ENCODE assay signal across 1 cellular context in the genomic region with DNA sequence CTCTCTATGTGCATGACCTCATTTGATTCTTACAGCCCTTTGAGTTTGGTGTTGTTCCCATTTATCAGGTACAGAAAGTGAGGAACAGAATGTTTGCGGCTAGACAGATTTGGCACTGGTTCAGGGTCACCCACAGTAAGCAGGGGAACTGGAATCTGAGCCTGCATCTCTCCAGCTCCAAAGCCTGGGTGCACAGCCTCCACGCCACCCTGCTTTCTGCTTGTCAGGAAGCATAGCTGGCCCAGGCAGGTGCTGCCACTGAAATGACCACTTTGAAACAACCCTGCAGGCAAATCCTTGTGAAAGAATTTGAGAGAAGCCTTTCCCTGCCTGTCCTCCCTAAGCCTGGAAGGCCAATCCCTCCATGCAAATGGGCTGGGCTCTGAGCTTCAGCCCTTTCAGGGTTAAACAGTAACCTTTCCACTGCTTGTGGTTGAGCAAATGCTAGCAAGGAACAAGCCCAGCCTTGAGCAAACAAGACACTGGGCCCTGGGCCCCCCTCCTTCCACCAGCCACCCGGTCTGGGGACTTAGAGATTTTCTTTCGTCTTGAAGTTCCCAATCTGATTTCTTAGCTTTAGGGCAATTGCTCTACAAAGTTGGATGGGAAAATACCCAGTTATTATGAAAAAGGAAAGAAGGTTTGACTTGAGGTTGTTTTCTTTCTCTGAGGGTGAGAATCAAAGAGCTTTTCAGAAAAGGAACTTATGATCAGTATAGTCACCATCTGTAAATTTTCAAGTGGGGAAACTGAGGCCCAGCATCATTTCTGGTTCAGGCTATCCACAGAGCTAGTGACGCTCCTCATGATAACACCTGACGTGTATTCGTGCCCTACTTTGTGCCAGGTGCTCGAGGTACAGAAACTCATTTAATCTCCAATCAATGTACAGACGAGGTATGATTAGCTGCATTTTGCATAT.
TF ChIP-seq lines count a peak whose summit lies in the region.

No MANE protein-coding gene starts in this region.

TF ChIP-seq in HepG2, 621 proteins besides CTCF, POLR2A, EP300 and RAD21 (continued from another document):
- TF ChIP-seq, protein P1, sequence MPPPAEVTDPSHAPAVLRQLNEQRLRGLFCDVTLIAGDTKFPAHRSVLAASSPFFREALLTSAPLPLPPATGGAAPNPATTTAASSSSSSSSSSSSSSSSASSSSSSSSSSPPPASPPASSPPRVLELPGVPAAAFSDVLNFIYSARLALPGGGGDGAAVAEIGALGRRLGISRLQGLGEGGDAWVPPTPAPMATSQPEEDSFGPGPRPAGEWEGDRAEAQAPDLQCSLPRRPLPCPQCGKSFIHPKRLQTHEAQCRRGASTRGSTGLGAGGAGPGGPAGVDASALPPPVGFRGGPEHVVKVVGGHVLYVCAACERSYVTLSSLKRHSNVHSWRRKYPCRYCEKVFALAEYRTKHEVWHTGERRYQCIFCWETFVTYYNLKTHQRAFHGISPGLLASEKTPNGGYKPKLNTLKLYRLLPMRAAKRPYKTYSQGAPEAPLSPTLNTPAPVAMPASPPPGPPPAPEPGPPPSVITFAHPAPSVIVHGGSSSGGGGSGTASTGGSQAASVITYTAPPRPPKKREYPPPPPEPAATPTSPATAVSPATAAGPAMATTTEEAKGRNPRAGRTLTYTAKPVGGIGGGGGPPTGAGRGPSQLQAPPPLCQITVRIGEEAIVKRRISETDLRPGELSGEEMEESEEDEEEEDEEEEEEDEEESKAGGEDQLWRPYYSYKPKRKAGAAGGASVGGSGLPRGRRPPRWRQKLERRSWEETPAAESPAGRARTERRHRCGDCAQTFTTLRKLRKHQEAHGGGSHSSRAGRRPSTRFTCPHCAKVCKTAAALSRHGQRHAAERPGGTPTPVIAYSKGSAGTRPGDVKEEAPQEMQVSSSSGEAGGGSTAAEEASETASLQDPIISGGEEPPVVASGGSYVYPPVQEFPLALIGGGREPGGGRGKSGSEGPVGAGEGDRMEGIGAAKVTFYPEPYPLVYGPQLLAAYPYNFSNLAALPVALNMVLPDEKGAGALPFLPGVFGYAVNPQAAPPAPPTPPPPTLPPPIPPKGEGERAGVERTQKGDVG (CRISPR knock-in tag; IDR thresholded peaks at IDR 0.05; ENCODE audit: borderline replicate concordance), result no peak
- TF ChIP-seq ZSCAN29 (CRISPR knock-in tag; conservative IDR thresholded peaks at IDR 0.05), result no peak
- peak; percentile 94 for TF ChIP-seq ZNF775 (CRISPR knock-in tag; IDR thresholded peaks at IDR 0.05; ENCODE audit: borderline replicate concordance)
- TF ChIP-seq, protein P2, sequence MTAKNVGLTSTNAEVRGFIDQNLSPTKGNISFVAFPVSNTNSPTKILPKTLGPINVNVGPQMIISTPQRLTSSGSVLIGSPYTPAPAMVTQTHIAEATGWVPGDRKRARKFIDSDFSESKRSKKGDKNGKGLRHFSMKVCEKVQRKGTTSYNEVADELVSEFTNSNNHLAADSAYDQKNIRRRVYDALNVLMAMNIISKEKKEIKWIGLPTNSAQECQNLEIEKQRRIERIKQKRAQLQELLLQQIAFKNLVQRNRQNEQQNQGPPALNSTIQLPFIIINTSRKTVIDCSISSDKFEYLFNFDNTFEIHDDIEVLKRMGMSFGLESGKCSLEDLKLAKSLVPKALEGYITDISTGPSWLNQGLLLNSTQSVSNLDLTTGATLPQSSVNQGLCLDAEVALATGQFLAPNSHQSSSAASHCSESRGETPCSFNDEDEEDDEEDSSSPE (CRISPR knock-in tag; IDR thresholded peaks at IDR 0.05), result 0 out of 2 replicates have a peak, but pooled peaks have one; percentile 11
- no peak for TF ChIP-seq ZNF121 (CRISPR knock-in tag; IDR thresholded peaks at IDR 0.05)
- TF ChIP-seq SIN3B (IDR thresholded peaks at IDR 0.05; ENCODE audit: low read length), result no peak
- no peak for TF ChIP-seq ZNF703 (CRISPR knock-in tag; IDR thresholded peaks at IDR 0.05; ENCODE audit: borderline replicate concordance)
- peak; percentile 64; the same call in 1 of the 2 replicates for TF ChIP-seq PITX1 (CRISPR knock-in tag; IDR thresholded peaks at IDR 0.05)
- TF ChIP-seq, protein P3, sequence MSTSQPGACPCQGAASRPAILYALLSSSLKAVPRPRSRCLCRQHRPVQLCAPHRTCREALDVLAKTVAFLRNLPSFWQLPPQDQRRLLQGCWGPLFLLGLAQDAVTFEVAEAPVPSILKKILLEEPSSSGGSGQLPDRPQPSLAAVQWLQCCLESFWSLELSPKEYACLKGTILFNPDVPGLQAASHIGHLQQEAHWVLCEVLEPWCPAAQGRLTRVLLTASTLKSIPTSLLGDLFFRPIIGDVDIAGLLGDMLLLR (CRISPR knock-in tag; IDR thresholded peaks at IDR 0.05), result no peak
- no peak for TF ChIP-seq POLR2AphosphoS2 (IDR thresholded peaks at IDR 0.05; ENCODE audit: low read depth, low read length)
- TF ChIP-seq ZNF331 (CRISPR knock-in tag; IDR thresholded peaks at IDR 0.05), result peak; percentile 74
- peak; percentile 63; the same call in 1 of the 2 replicates for TF ChIP-seq ISL2 (CRISPR knock-in tag; IDR thresholded peaks at IDR 0.05)
- TF ChIP-seq, protein P4, sequence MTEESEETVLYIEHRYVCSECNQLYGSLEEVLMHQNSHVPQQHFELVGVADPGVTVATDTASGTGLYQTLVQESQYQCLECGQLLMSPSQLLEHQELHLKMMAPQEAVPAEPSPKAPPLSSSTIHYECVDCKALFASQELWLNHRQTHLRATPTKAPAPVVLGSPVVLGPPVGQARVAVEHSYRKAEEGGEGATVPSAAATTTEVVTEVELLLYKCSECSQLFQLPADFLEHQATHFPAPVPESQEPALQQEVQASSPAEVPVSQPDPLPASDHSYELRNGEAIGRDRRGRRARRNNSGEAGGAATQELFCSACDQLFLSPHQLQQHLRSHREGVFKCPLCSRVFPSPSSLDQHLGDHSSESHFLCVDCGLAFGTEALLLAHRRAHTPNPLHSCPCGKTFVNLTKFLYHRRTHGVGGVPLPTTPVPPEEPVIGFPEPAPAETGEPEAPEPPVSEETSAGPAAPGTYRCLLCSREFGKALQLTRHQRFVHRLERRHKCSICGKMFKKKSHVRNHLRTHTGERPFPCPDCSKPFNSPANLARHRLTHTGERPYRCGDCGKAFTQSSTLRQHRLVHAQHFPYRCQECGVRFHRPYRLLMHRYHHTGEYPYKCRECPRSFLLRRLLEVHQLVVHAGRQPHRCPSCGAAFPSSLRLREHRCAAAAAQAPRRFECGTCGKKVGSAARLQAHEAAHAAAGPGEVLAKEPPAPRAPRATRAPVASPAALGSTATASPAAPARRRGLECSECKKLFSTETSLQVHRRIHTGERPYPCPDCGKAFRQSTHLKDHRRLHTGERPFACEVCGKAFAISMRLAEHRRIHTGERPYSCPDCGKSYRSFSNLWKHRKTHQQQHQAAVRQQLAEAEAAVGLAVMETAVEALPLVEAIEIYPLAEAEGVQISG (CRISPR knock-in tag; IDR thresholded peaks at IDR 0.05), result peak; percentile 66
- TF ChIP-seq ZNF879 (CRISPR knock-in tag; IDR thresholded peaks at IDR 0.05), result no peak
- TF ChIP-seq, protein P5, sequence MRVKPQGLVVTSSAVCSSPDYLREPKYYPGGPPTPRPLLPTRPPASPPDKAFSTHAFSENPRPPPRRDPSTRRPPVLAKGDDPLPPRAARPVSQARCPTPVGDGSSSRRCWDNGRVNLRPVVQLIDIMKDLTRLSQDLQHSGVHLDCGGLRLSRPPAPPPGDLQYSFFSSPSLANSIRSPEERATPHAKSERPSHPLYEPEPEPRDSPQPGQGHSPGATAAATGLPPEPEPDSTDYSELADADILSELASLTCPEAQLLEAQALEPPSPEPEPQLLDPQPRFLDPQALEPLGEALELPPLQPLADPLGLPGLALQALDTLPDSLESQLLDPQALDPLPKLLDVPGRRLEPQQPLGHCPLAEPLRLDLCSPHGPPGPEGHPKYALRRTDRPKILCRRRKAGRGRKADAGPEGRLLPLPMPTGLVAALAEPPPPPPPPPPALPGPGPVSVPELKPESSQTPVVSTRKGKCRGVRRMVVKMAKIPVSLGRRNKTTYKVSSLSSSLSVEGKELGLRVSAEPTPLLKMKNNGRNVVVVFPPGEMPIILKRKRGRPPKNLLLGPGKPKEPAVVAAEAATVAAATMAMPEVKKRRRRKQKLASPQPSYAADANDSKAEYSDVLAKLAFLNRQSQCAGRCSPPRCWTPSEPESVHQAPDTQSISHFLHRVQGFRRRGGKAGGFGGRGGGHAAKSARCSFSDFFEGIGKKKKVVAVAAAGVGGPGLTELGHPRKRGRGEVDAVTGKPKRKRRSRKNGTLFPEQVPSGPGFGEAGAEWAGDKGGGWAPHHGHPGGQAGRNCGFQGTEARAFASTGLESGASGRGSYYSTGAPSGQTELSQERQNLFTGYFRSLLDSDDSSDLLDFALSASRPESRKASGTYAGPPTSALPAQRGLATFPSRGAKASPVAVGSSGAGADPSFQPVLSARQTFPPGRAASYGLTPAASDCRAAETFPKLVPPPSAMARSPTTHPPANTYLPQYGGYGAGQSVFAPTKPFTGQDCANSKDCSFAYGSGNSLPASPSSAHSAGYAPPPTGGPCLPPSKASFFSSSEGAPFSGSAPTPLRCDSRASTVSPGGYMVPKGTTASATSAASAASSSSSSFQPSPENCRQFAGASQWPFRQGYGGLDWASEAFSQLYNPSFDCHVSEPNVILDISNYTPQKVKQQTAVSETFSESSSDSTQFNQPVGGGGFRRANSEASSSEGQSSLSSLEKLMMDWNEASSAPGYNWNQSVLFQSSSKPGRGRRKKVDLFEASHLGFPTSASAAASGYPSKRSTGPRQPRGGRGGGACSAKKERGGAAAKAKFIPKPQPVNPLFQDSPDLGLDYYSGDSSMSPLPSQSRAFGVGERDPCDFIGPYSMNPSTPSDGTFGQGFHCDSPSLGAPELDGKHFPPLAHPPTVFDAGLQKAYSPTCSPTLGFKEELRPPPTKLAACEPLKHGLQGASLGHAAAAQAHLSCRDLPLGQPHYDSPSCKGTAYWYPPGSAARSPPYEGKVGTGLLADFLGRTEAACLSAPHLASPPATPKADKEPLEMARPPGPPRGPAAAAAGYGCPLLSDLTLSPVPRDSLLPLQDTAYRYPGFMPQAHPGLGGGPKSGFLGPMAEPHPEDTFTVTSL (CRISPR knock-in tag; IDR thresholded peaks at IDR 0.05; ENCODE audit: borderline replicate concordance), result peak; percentile 80; the same call in 1 of the 2 replicates
- peak; percentile 49 for TF ChIP-seq ZBTB7B (CRISPR knock-in tag; IDR thresholded peaks at IDR 0.05)
- no peak for TF ChIP-seq MIXL1 (CRISPR knock-in tag; IDR thresholded peaks at IDR 0.05)
- 0 out of 2 replicates have a peak, but pooled peaks have one; percentile 20 for TF ChIP-seq PHF8 (CRISPR knock-in tag; IDR thresholded peaks at IDR 0.05)
- TF ChIP-seq SNRNP70 (IDR thresholded peaks at IDR 0.05; ENCODE audit: low read depth, low read length), result no peak
- TF ChIP-seq ZSCAN9 (CRISPR knock-in tag; IDR thresholded peaks at IDR 0.05; ENCODE audit: borderline replicate concordance), result no peak; the same call in 1 of the 2 replicates
- no peak for TF ChIP-seq ZBTB42 (CRISPR knock-in tag; IDR thresholded peaks at IDR 0.05)
- TF ChIP-seq GLI4 (CRISPR knock-in tag; IDR thresholded peaks at IDR 0.05; ENCODE audit: borderline replicate concordance), result no peak
- TF ChIP-seq MAZ (IDR thresholded peaks at IDR 0.05; ENCODE audit: borderline replicate concordance, low read depth, low read length), result no peak
- 0 out of 2 replicates have a peak, but pooled peaks have one; percentile 53 for TF ChIP-seq MAZ (CRISPR knock-in tag; IDR thresholded peaks at IDR 0.05; ENCODE audit: low read depth)
- TF ChIP-seq ZC3H13 (CRISPR knock-in tag; IDR thresholded peaks at IDR 0.05), result no peak
- TF ChIP-seq ZSCAN25 (CRISPR knock-in tag; IDR thresholded peaks at IDR 0.05), result peak; percentile 72; the same call in 1 of the 2 replicates
- TF ChIP-seq MIER2 (CRISPR knock-in tag; IDR thresholded peaks at IDR 0.05), result peak; percentile 67; the same call in 1 of the 2 replicates
- TF ChIP-seq, protein P6, sequence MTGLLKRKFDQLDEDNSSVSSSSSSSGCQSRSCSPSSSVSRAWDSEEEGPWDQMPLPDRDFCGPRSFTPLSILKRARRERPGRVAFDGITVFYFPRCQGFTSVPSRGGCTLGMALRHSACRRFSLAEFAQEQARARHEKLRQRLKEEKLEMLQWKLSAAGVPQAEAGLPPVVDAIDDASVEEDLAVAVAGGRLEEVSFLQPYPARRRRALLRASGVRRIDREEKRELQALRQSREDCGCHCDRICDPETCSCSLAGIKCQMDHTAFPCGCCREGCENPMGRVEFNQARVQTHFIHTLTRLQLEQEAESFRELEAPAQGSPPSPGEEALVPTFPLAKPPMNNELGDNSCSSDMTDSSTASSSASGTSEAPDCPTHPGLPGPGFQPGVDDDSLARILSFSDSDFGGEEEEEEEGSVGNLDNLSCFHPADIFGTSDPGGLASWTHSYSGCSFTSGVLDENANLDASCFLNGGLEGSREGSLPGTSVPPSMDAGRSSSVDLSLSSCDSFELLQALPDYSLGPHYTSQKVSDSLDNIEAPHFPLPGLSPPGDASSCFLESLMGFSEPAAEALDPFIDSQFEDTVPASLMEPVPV (CRISPR knock-in tag; IDR thresholded peaks at IDR 0.05), result no peak
- no peak for TF ChIP-seq TOE1 (CRISPR knock-in tag; IDR thresholded peaks at IDR 0.05)
- TF ChIP-seq, protein P7, sequence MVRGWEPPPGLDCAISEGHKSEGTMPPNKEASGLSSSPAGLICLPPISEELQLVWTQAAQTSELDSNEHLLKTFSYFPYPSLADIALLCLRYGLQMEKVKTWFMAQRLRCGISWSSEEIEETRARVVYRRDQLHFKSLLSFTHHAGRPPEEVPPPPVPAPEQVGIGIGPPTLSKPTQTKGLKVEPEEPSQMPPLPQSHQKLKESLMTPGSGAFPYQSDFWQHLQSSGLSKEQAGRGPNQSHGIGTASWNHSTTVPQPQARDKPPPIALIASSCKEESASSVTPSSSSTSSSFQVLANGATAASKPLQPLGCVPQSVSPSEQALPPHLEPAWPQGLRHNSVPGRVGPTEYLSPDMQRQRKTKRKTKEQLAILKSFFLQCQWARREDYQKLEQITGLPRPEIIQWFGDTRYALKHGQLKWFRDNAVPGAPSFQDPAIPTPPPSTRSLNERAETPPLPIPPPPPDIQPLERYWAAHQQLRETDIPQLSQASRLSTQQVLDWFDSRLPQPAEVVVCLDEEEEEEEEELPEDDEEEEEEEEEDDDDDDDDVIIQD (CRISPR knock-in tag; IDR thresholded peaks at IDR 0.05; ENCODE audit: low read depth), result peak; percentile 60; the same call in 1 of the 2 replicates
- no peak for TF ChIP-seq ZNF33A (CRISPR knock-in tag; IDR thresholded peaks at IDR 0.05; ENCODE audit: borderline replicate concordance)
- no peak for TF ChIP-seq THYN1 (CRISPR knock-in tag; IDR thresholded peaks at IDR 0.05; ENCODE audit: borderline replicate concordance, low read depth)
- TF ChIP-seq ARNTL (CRISPR knock-in tag; IDR thresholded peaks at IDR 0.05), result peak; percentile 49; the same call in 1 of the 2 replicates
- TF ChIP-seq ZNF644 (CRISPR knock-in tag; IDR thresholded peaks at IDR 0.05; ENCODE audit: low read depth), result peak; percentile 78
- no peak for TF ChIP-seq ZNF672 (CRISPR knock-in tag; IDR thresholded peaks at IDR 0.05)
